ENCODE assay signal across 11 cellular contexts in the genomic region with DNA sequence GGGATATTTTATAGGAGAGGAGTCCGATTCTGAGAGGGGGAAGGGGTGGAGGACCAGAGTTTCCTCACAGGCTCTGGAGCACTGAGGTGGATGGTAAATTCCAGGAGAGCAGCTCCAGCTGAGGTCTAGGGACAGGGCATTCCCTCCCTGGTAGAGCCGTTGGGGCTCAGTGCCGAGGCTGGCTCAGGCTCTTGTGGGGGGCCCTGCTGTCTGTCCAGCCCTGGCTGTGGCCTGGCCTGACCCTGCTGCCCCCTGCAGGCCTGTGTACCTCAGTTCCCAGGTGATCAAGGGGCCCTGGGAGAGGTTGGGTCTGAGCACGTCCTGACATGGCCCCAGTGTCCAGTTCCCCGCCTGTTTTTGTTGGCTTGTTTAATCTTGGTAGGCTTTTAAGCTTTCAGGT. TPM values are rescaled to one million over a fixed set of nuclear protein-coding genes. Genes with fewer than 3 reads are reported as not detected.
DNase-seq lines count a peak whose midpoint lies in the region; ATAC-seq and TF ChIP-seq lines count a peak whose summit lies in the region.
"Had no signal": no experiment of that assay in that cellular context is flagged by ENCODE, and none has a peak within 500 bp of the region (broad histone marks: within the 10 kb centered on the region; RNA-seq: fewer than 3 reads in every experiment).

No MANE protein-coding gene starts in this region.

- TF ChIP-seq EP300 in transverse colon (IDR thresholded peaks at IDR 0.05; ENCODE audit: low read depth): no peak

- no peak overlapping the region for H4K8ac ChIP-seq in neuronal stem cell (ENCODE audit: low read depth, low read length)

- no peaks in the 10 kb centered on the region for H3K27me3 ChIP-seq in neuronal stem cell (ENCODE audit: control insufficient read depth in 3 of 3, insufficient read depth in 3 of 3, low read depth in 1 of 3, low read length in 3 of 3)
- H3K27me3 ChIP-seq in body of pancreas: no peaks in the 10 kb centered on the region
- no peaks in the 10 kb centered on the region for H3K27me3 ChIP-seq in transverse colon

- H2AK5ac ChIP-seq in neuronal stem cell (ENCODE audit: low read depth, low read length): no peak overlapping the region

- H3K9me3 ChIP-seq in neuronal stem cell (replicated peaks in 1 of 2; ENCODE audit: control insufficient read depth in 2 of 2, insufficient read depth in 1 of 2, low read depth in 1 of 2, low read length in 2 of 2) (peaks cover 28 to 33% of the 10 kb centered on the region in 2 donors), body of pancreas (peaks cover 0 to 10% (median 0%) of the 10 kb centered on the region in 3 donors), transverse colon (peaks cover 0 to 8% of the 10 kb centered on the region in 2 donors)

- H3K27ac Mint-ChIP-seq in central memory CD8-positive, alpha-beta T cell (ENCODE audit: low read depth): peak overlapping the region; percentile 0
- H3K27ac Mint-ChIP-seq: stimulated activated memory B cell treated with anti-CD40 and anti-IgM and Interleukin-4, amounts not matched to agents 10 μg/mL and 1 μg/mL and 100 μg/mL, for 72 hours had no signal

- H4K91ac ChIP-seq in neuronal stem cell (ENCODE audit: low read depth, low read length, poor library complexity): no peak overlapping the region

- H3K27ac ChIP-seq in neuronal stem cell (replicated peaks; ENCODE audit: low read length) (no peak overlapping the region), body of pancreas (no peak overlapping the region), transverse colon (no peak overlapping the region)
- H3K27ac ChIP-seq: PC-9 had no signal

- no peak for TF ChIP-seq POLR2A in body of pancreas (IDR thresholded peaks at IDR 0.05)
- TF ChIP-seq POLR2A in transverse colon (IDR thresholded peaks at IDR 0.05): no peak

- H3K9me3 Mint-ChIP-seq in central memory CD8-positive, alpha-beta T cell: peaks cover 6% of the 10 kb centered on the region

- no peak overlapping the region for H2BK15ac ChIP-seq in neuronal stem cell (ENCODE audit: low read length)

- H3K4ac ChIP-seq in neuronal stem cell (ENCODE audit: low read length): no peak overlapping the region

- H2BK120ac ChIP-seq in neuronal stem cell (ENCODE audit: low read depth, low read length): no peak overlapping the region

- H3K4me3 ChIP-seq in neuronal stem cell (ENCODE audit: low read length in 2 of 2) (no peak overlapping the region), body of pancreas (no peak overlapping the region), transverse colon (no peak overlapping the region)
- H3K4me3 ChIP-seq: PC-9 had no signal

- no peak for ATAC-seq in central memory CD8-positive, alpha-beta T cell (replicated peaks; ENCODE audit: extremely low read depth, poor library complexity, severe bottlenecking)
- ATAC-seq in body of pancreas: no peak
- ATAC-seq: stimulated activated memory B cell treated with anti-CD40 and anti-IgM and Interleukin-4, amounts not matched to agents 10 μg/mL and 1 μg/mL and 100 μg/mL, for 72 hours had no signal

- intact Hi-C loops in body of pancreas (cut with DNase I): no loop called here
- intact Hi-C loops in transverse colon (cut with DNase I; ENCODE audit: low total_unique reads): no loop called here

- DNase-seq in GM10266 (ENCODE audit: extremely low spot score) (no peak), HuH-7 (ENCODE audit: low spot score) (peak; percentile 48), neuronal stem cell (ENCODE audit: low spot score) (no peak), NCI-H2196 treated with DMSO at 0.1 percent for 48 hours (lab: John Stamatoyannopoulos, UW; ENCODE audit: unreplicated experiment) (no peak), body of pancreas (no peak), transverse colon (no peak)
- no peak for DNase-seq in central memory CD8-positive, alpha-beta T cell (ENCODE audit: low spot score in 2 of 2)
- DNase-seq: NCI-H2029, PC-9 had no signal

- TF ChIP-seq CTCF in GM10266 (IDR thresholded peaks at IDR 0.05; ENCODE audit: control insufficient read depth, insufficient read depth, low read depth, missing control alignments) (peak; percentile 29), body of pancreas (IDR thresholded peaks at IDR 0.05) (no peak), transverse colon (IDR thresholded peaks at IDR 0.05) (peak in 1 of 5 experiments; percentile 13)

- no peak overlapping the region for H3K9ac ChIP-seq in neuronal stem cell (ENCODE audit: low read depth, low read length, poor library complexity)

- peaks cover 19% of the 10 kb centered on the region for H3K4me1 Mint-ChIP-seq in central memory CD8-positive, alpha-beta T cell

- H3K36me3 Mint-ChIP-seq in central memory CD8-positive, alpha-beta T cell (ENCODE audit: insufficient read depth): peaks cover 2% of the 10 kb centered on the region

- no peak overlapping the region for H3K4me2 ChIP-seq in neuronal stem cell (ENCODE audit: insufficient read depth, low read length, poor library complexity, severe bottlenecking)
- H3K4me2 ChIP-seq: PC-9 had no signal

- no peak overlapping the region for H2BK5ac ChIP-seq in neuronal stem cell (ENCODE audit: low read length)

- H3K79me1 ChIP-seq in neuronal stem cell (ENCODE audit: low read depth, low read length): peaks cover 5% of the 10 kb centered on the region

- WGBS in neuronal stem cell (ENCODE audit: extremely low coverage in 2 of 2, insufficient read length in 2 of 2, insufficient replicate concordance in 1 of 2), 2 donors: no CpG with 5 or more reads among the region's 5 CpGs
- WGBS in body of pancreas, 2 donors: 84 to 98% methylated on average over 4 to 5 of the region's 5 CpGs
- WGBS in transverse colon (ENCODE audit: low coverage in 1 of 2), 2 donors: 81% methylated on average over 5 of the region's 5 CpGs; no CpG with 5 or more reads in 1 of the 2 donors

- no peak overlapping the region for H3K18ac ChIP-seq in neuronal stem cell (ENCODE audit: low read length)

- peaks cover 24 to 75% of the 10 kb centered on the region in 2 donors for H3K36me3 ChIP-seq in neuronal stem cell (replicated peaks in 1 of 2; ENCODE audit: control insufficient read depth in 2 of 2, insufficient read depth in 2 of 2, low read length in 2 of 2)
- no peaks in the 10 kb centered on the region for H3K36me3 ChIP-seq in body of pancreas (replicated peaks in 1 of 2; ENCODE audit: insufficient read depth in 1 of 2, low read depth in 2 of 2)
- H3K36me3 ChIP-seq in transverse colon: peaks cover 0 to 7% (median 0%) of the 10 kb centered on the region in 4 donors

- peaks cover 0 to 1% of the 10 kb centered on the region in 2 donors for H3K4me1 ChIP-seq in neuronal stem cell (ENCODE audit: control insufficient read depth in 2 of 2, insufficient read depth in 1 of 2, low read depth in 1 of 2, low read length in 2 of 2)
- H3K4me1 ChIP-seq in body of pancreas: no peaks in the 10 kb centered on the region
- no peaks in the 10 kb centered on the region for H3K4me1 ChIP-seq in transverse colon

- no peaks in the 10 kb centered on the region for H3K27me3 Mint-ChIP-seq in central memory CD8-positive, alpha-beta T cell
- H3K27me3 Mint-ChIP-seq: stimulated activated memory B cell treated with anti-CD40 and anti-IgM and Interleukin-4, amounts not matched to agents 10 μg/mL and 1 μg/mL and 100 μg/mL, for 72 hours had no signal

- no peak overlapping the region for H2BK12ac ChIP-seq in neuronal stem cell (ENCODE audit: low read length)

- no peak overlapping the region for H3K14ac ChIP-seq in neuronal stem cell (ENCODE audit: low read length)

- H3K4me3 Mint-ChIP-seq in central memory CD8-positive, alpha-beta T cell: no peak overlapping the region
- H3K4me3 Mint-ChIP-seq: stimulated activated memory B cell treated with anti-CD40 and anti-IgM and Interleukin-4, amounts not matched to agents 10 μg/mL and 1 μg/mL and 100 μg/mL, for 72 hours had no signal

- H2AFZ ChIP-seq in neuronal stem cell (ENCODE audit: low read length): no peak overlapping the region
- H2AFZ ChIP-seq: PC-9 had no signal

- H3K23ac ChIP-seq in neuronal stem cell (ENCODE audit: low read depth, low read length, poor library complexity): peak overlapping the region; percentile 29

- in situ Hi-C loops in transverse colon (cut with MboI; ENCODE audit: low pct_ligation_motif_present in 1 of 4, low pct_unique_long_range_greater_than_20kb in 1 of 4, low sequenced_read_pairs in 3 of 4): no loop called here

RNA-seq across cellular contexts. Expression of gene ZNF750, which starts 16.8 kb away (rescaled TPM):
- 0.01 TPM for polyA plus RNA-seq in neuronal stem cell (2013, experiment 1 of 2)
- 0.01 TPM for polyA plus RNA-seq in neuronal stem cell (2013, experiment 2 of 2)
- total RNA-seq in body of pancreas: not detected
- not detected for total RNA-seq in transverse colon
- polyA plus RNA-seq: neural cell had no signal
